1 cellular context compared by ENCODE assay signal in genomic region chr3:33798418-33799201, GRCh38.
A peak's percentile ranks its signal among the peaks of the same experiment; 100 is the strongest.
TF ChIP-seq lines count a peak whose summit lies in the region.

Gene PDCD6IP (plus strand): TSS chr3:33798630. CDS start chr3:33798729, 99 bp downstream.

TF ChIP-seq in HepG2, 621 proteins besides CTCF, POLR2A, EP300 and RAD21 (continued from another document and continues in another):
- no peak for TF ChIP-seq NFAT5 (CRISPR knock-in tag; IDR thresholded peaks at IDR 0.05)
- TF ChIP-seq ZNF782 (CRISPR knock-in tag; IDR thresholded peaks at IDR 0.05; ENCODE audit: borderline replicate concordance) = peak; percentile 53; the same call in 1 of the 2 replicates
- peak; percentile 72 for TF ChIP-seq HNRNPK (IDR thresholded peaks at IDR 0.05; ENCODE audit: low read depth, low read length, poor library complexity, severe bottlenecking)
- no peak for TF ChIP-seq ZNF619 (CRISPR knock-in tag; IDR thresholded peaks at IDR 0.05)
- peak; percentile 30; the same call in 1 of the 2 replicates for TF ChIP-seq ZNF770 (CRISPR knock-in tag; IDR thresholded peaks at IDR 0.05)
- TF ChIP-seq NFIC (IDR thresholded peaks at IDR 0.05; ENCODE audit: low read length) = no peak
- peak; percentile 97 for TF ChIP-seq KAT7 (CRISPR knock-in tag; IDR thresholded peaks at IDR 0.05; ENCODE audit: borderline replicate concordance)
- no peak; the same call in 1 of the 2 replicates for TF ChIP-seq ZNF512B (CRISPR knock-in tag; IDR thresholded peaks at IDR 0.05; ENCODE audit: borderline replicate concordance)
- TF ChIP-seq POLR2AphosphoS5 (IDR thresholded peaks at IDR 0.05; ENCODE audit: low read depth, low read length) = peak; percentile 97
- peak; percentile 96 for TF ChIP-seq ZNF225 (CRISPR knock-in tag; IDR thresholded peaks at IDR 0.05)
- no peak for TF ChIP-seq HDAC6 (IDR thresholded peaks at IDR 0.05; ENCODE audit: low read depth, low read length)
- no peak; the same call in 1 of the 2 replicates for TF ChIP-seq THRA (CRISPR knock-in tag; IDR thresholded peaks at IDR 0.05; ENCODE audit: borderline replicate concordance)
- no peak for TF ChIP-seq CENPX (CRISPR knock-in tag; IDR thresholded peaks at IDR 0.05)
- peak; percentile 92 for TF ChIP-seq CBX1 (IDR thresholded peaks at IDR 0.05; ENCODE audit: low read depth)
- TF ChIP-seq POGK (CRISPR knock-in tag; conservative IDR thresholded peaks at IDR 0.05) = peak; percentile 95
- TF ChIP-seq ZFP37 (CRISPR knock-in tag; IDR thresholded peaks at IDR 0.05; ENCODE audit: borderline replicate concordance) = peak; percentile 85; the same call in 1 of the 2 replicates
- TF ChIP-seq ZC3H4 (CRISPR knock-in tag; IDR thresholded peaks at IDR 0.05; ENCODE audit: borderline replicate concordance) = 0 out of 2 replicates have a peak, but pooled peaks have one; percentile 13
- no peak for TF ChIP-seq CREB1 (IDR thresholded peaks at IDR 0.05)
- no peak for TF ChIP-seq CREB1 (CRISPR knock-in tag; IDR thresholded peaks at IDR 0.05)
- peak; percentile 79 for TF ChIP-seq DRAP1 (CRISPR knock-in tag; IDR thresholded peaks at IDR 0.05)
- TF ChIP-seq ZNF343 (CRISPR knock-in tag; IDR thresholded peaks at IDR 0.05) = peak; percentile 87
- TF ChIP-seq IKZF4 (CRISPR knock-in tag; IDR thresholded peaks at IDR 0.05; ENCODE audit: borderline replicate concordance, low read depth, not compliant biosample characterization) = peak; percentile 44
- peak; percentile 92 for TF ChIP-seq PHF21A (CRISPR knock-in tag; IDR thresholded peaks at IDR 0.05)
- peak; percentile 91 for TF ChIP-seq TBX2 (CRISPR knock-in tag; IDR thresholded peaks at IDR 0.05; ENCODE audit: borderline replicate concordance)
- TF ChIP-seq E2F5 (CRISPR knock-in tag; conservative IDR thresholded peaks at IDR 0.05) = peak; percentile 11; the same call in 1 of the 2 replicates
- TF ChIP-seq ELK4 (CRISPR knock-in tag; IDR thresholded peaks at IDR 0.05; ENCODE audit: borderline replicate concordance) = no peak
- TF ChIP-seq IRF1 (CRISPR knock-in tag; IDR thresholded peaks at IDR 0.05; ENCODE audit: low read depth) = no peak
- TF ChIP-seq SIX1 (CRISPR knock-in tag; IDR thresholded peaks at IDR 0.05; ENCODE audit: borderline replicate concordance) = no peak
- no peak for TF ChIP-seq ZNF577 (CRISPR knock-in tag; IDR thresholded peaks at IDR 0.05; ENCODE audit: borderline replicate concordance, low read depth)
- TF ChIP-seq SKIL (CRISPR knock-in tag; IDR thresholded peaks at IDR 0.05; ENCODE audit: borderline replicate concordance) = peak; percentile 73; the same call in 1 of the 2 replicates
- 0 out of 2 replicates have a peak, but pooled peaks have one; percentile 73 for TF ChIP-seq ZFP62 (CRISPR knock-in tag; IDR thresholded peaks at IDR 0.05)
- no peak for TF ChIP-seq ZBTB49 (CRISPR knock-in tag; IDR thresholded peaks at IDR 0.05; ENCODE audit: borderline replicate concordance)
- TF ChIP-seq ZNF572 (CRISPR knock-in tag; IDR thresholded peaks at IDR 0.05) = peak; percentile 95
- 0 out of 2 replicates have a peak, but pooled peaks have one; percentile 14 for TF ChIP-seq TSC22D2 (CRISPR knock-in tag; IDR thresholded peaks at IDR 0.05; ENCODE audit: borderline replicate concordance)
- TF ChIP-seq ZKSCAN1 (IDR thresholded peaks at IDR 0.05; ENCODE audit: low read length) = no peak
